Comparison of ENCODE assay signal across 15 cellular contexts in the genomic region with DNA sequence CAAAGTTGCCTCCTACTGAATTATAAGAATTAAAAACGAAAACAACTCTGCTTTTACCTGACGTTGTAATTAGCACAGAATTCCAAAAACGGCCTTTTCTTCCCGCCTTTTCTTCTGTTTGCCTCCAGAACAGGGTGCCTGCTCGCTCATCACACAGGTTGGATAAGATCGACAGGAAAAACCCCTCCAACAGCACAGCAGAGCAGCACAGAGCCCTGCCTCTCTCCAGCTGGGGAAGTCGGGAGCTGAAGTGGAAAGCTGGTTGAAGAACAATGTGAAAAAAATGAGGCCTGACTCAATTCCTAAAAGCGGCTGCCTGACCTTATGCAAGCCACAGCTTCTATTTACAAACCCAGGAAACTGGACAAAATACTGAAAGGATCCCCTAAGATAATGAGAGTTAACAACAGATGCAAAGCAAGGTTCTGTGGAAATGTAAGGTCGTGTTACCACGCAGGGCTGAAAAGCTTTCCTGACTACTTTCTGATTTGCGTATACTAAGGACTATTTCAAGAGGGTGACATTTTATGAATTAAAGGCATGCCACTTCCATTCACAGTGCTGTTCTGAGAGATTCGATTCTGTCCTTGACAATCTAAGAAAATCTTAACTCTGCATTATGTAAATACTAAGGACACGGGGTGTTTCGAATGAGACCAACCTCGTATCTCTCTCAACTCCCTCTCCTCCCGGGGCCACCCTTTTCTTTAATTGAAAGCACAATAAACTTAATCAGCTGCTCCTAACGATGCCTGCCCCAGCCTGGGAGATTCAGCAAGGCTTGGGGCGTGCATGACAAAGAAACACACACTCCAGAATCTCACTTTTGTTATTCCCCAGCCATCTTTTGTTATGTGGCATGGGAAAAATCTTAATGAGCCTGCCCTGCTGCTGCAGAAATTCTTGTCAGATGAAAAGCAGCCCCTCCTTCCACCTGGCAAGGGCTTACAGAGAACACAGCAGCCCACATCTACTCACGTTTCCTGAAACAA.
DNase-seq lines count a peak whose midpoint lies in the region; ATAC-seq and TF ChIP-seq lines count a peak whose summit lies in the region.
"Had no signal": no experiment of that assay in that cellular context is flagged by ENCODE, and none has a peak within 500 bp of the region (broad histone marks: within the 10 kb centered on the region; RNA-seq: fewer than 3 reads in every experiment).

No MANE protein-coding gene starts in this region.

- H3K9me3 ChIP-seq in iPS DF 6.9 (ENCODE audit: control insufficient read depth, insufficient read depth, low read length): no peaks in the 10 kb centered on the region; the same call in 1 of the 2 replicates
- H3K9me3 ChIP-seq: suprapubic skin had no signal

- peak overlapping the region; percentile 57 for H3K27ac ChIP-seq in iPS DF 6.9 (ENCODE audit: low read length)
- H3K27ac ChIP-seq: HL-60, suprapubic skin had no signal

- H3K4me1 Mint-ChIP-seq in progenitor cell of endocrine pancreas (ENCODE audit: low read depth): peaks cover 22% of the 10 kb centered on the region
- H3K4me1 Mint-ChIP-seq: CD4-positive, CD25-positive, alpha-beta regulatory T cell had no signal

- no peaks in the 10 kb centered on the region for H3K27me3 ChIP-seq in iPS DF 6.9 (ENCODE audit: control insufficient read depth, insufficient read depth, low read length)
- H3K27me3 ChIP-seq: suprapubic skin had no signal

- peaks cover 2% of the 10 kb centered on the region for H3K36me3 Mint-ChIP-seq in progenitor cell of endocrine pancreas (ENCODE audit: insufficient read depth)
- H3K36me3 Mint-ChIP-seq: CD4-positive, CD25-positive, alpha-beta regulatory T cell had no signal

- no peaks in the 10 kb centered on the region for H3K27me3 Mint-ChIP-seq in progenitor cell of endocrine pancreas
- H3K27me3 Mint-ChIP-seq: CD4-positive, CD25-positive, alpha-beta regulatory T cell had no signal

- peak overlapping the region; percentile 8 for H3K4me3 Mint-ChIP-seq in progenitor cell of endocrine pancreas (ENCODE audit: low read depth)
- H3K4me3 Mint-ChIP-seq: activated CD8-positive, alpha-beta T cell treated with anti-CD3 and anti-CD28 coated beads for 36 hours; CD4-positive, CD25-positive, alpha-beta regulatory T cell had no signal

- peaks cover 16% of the 10 kb centered on the region for H3K4me1 ChIP-seq in iPS DF 6.9 (ENCODE audit: control insufficient read depth, insufficient read depth, low read length)
- H3K4me1 ChIP-seq: suprapubic skin had no signal

- peak overlapping the region; percentile 97 for H3K27ac Mint-ChIP-seq in progenitor cell of endocrine pancreas
- H3K27ac Mint-ChIP-seq: activated CD8-positive, alpha-beta T cell treated with anti-CD3 and anti-CD28 coated beads for 36 hours; CD4-positive, CD25-positive, alpha-beta regulatory T cell had no signal

- no peak for TF ChIP-seq CTCF in progenitor cell of endocrine pancreas (IDR thresholded peaks at IDR 0.05; ENCODE audit: unreplicated experiment)

- H3K9me3 Mint-ChIP-seq in progenitor cell of endocrine pancreas (ENCODE audit: low read depth): no peaks in the 10 kb centered on the region
- H3K9me3 Mint-ChIP-seq: activated CD8-positive, alpha-beta T cell treated with anti-CD3 and anti-CD28 coated beads for 36 hours; CD4-positive, CD25-positive, alpha-beta regulatory T cell had no signal

- no peak for ATAC-seq in HG02970 (IDR thresholded peaks at IDR 0.05; ENCODE audit: low FRiP score, unreplicated experiment)
- ATAC-seq: activated CD8-positive, alpha-beta T cell treated with anti-CD3 and anti-CD28 coated beads for 36 hours; esophagus mucosa had no signal

- H3K36me3 ChIP-seq in iPS DF 6.9 (ENCODE audit: control insufficient read depth, insufficient read depth, low read length): no peaks in the 10 kb centered on the region; the same call in 1 of the 2 replicates
- H3K36me3 ChIP-seq: suprapubic skin had no signal

- H3K4me3 ChIP-seq in iPS DF 6.9 (ENCODE audit: low read length): no peak overlapping the region
- H3K4me3 ChIP-seq: suprapubic skin had no signal

- DNase-seq in NCI-H1105 (lab: John Stamatoyannopoulos, UW): peak; percentile 32
- peak; percentile 37 for DNase-seq in NCI-H510A (lab: John Stamatoyannopoulos, UW)
- peak; percentile 89 for DNase-seq in iPS DF 6.9 (ENCODE audit: low read depth, low spot score)
- DNase-seq in progenitor cell of endocrine pancreas (ENCODE audit: low spot score, unreplicated experiment): no peak
- DNase-seq in activated CD4-positive, alpha-beta T cell treated with anti-CD3 and anti-CD28 coated beads, Interleukin-2, amount 50 U/mL, for 1 hour: no peak
- no peak for DNase-seq in activated CD8-positive, alpha-beta memory T cell treated with anti-CD3 and anti-CD28 coated beads, Interleukin-2, amount 50 U/mL, for 4 hours
- DNase-seq: activated CD8-positive, alpha-beta T cell treated with anti-CD3 and anti-CD28 coated beads for 36 hours; CD4-positive, CD25-positive, alpha-beta regulatory T cell; central memory CD4-positive, alpha-beta T cell; NCI-H69; T-helper 9 cell had no signal

- no CpG with 5 or more reads among the region's 19 CpGs for WGBS in iPS DF 6.9 (ENCODE audit: insufficient coverage, insufficient read length)

Comparison
In these comparisons a context has a peak if more than half of its experiments do, and no peak if none do; other contexts are left out.
1. DNase-seq: peak in NCI-H1105 (single experiment), NCI-H510A (single experiment) and iPS DF 6.9 (single experiment); none in progenitor cell of endocrine pancreas (single experiment), activated CD4-positive, alpha-beta T cell treated with anti-CD3 and anti-CD28 coated beads, Interleukin-2, amount 50 U/mL, for 1 hour (single experiment) and activated CD8-positive, alpha-beta memory T cell treated with anti-CD3 and anti-CD28 coated beads, Interleukin-2, amount 50 U/mL, for 4 hours (single experiment).